ENCODE assay signal across 9 cellular contexts in the genomic region with DNA sequence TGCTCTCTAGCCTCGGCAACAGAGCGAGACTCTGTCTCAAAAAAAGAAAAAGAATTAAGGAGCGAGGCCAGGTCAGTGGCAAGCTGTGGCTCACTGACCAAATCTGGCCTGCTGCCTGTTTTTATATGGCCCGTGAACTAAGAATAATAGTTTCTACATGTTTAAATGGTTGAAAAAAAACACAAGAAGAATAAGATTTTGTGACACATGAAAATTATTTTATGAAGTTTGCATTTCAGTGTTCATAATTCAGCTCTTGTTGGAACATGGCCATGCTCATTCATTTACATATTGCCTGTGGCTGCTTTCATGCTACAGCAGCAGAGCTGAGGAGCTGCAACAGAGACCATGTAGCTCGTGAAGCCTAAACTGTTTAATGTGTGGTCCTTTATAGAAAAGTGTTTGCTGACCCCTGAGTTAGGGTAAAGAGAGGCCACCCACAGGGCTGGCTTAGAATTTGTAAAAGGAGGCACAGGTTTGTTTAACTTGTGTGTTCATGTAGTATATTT. TPM values are rescaled to one million over a fixed set of nuclear protein-coding genes. Genes with fewer than 3 reads are reported as not detected.
DNase-seq lines count a peak whose midpoint lies in the region; FAIRE-seq and TF ChIP-seq lines count a peak whose summit lies in the region.
"Had no signal": no experiment of that assay in that cellular context is flagged by ENCODE, and none has a peak within 500 bp of the region (broad histone marks: within the 10 kb centered on the region; RNA-seq: fewer than 3 reads in every experiment).

No MANE protein-coding gene starts in this region.

- H3K4me2 ChIP-seq in Karpas-422 (ENCODE audit: low read depth, low read length, poor library complexity, severe bottlenecking) (peak overlapping the region; percentile 80), MM.1S (ENCODE audit: low read depth, low read length) (no peak overlapping the region)

- H3K79me2 ChIP-seq in Karpas-422 (ENCODE audit: low read length) (peaks cover 67% of the 10 kb centered on the region), MM.1S (ENCODE audit: low read length) (peaks cover 18% of the 10 kb centered on the region; the same call in 1 of the 2 replicates)

- H3K4me3 ChIP-seq in GM12865 (ENCODE audit: low read depth, low read length) (peak overlapping the region; percentile 30), Karpas-422 (ENCODE audit: low read length) (peak overlapping the region; percentile 32), breast epithelium (peak overlapping the region in 1 of 3 donors; percentile 0), neuron (ENCODE audit: low read length) (peak overlapping the region; percentile 5), MM.1S (ENCODE audit: low read length) (no peak overlapping the region)
- H3K4me3 ChIP-seq: cardiac muscle cell had no signal

- H3K27me3 ChIP-seq in Karpas-422 (ENCODE audit: low read length): no peaks in the 10 kb centered on the region
- H3K27me3 ChIP-seq in breast epithelium: no peaks in the 10 kb centered on the region
- H3K27me3 ChIP-seq in neuron (ENCODE audit: insufficient read depth, low read length): no peaks in the 10 kb centered on the region
- no peaks in the 10 kb centered on the region for H3K27me3 ChIP-seq in MM.1S (replicated peaks; ENCODE audit: insufficient read depth, low read length)
- H3K27me3 ChIP-seq: cardiac muscle cell had no signal

- no peaks in the 10 kb centered on the region for H3K9me2 ChIP-seq in Karpas-422 (replicated peaks; ENCODE audit: insufficient read depth, low read length)
- H3K9me2 ChIP-seq in MM.1S (replicated peaks; ENCODE audit: insufficient read depth, low read length): no peaks in the 10 kb centered on the region

- H4K20me1 ChIP-seq in Karpas-422 (ENCODE audit: insufficient read depth, low read depth, low read length) (no peaks in the 10 kb centered on the region), MM.1S (ENCODE audit: insufficient read depth, low read length) (no peaks in the 10 kb centered on the region)

- TF ChIP-seq POLR2A in breast epithelium (IDR thresholded peaks at IDR 0.05): no peak

- H3F3A ChIP-seq in MM.1S (ENCODE audit: insufficient read depth, low read length): peaks cover 11% of the 10 kb centered on the region; the same call in 1 of the 2 replicates

- H3K9ac ChIP-seq in Karpas-422 (ENCODE audit: low read length): peak overlapping the region; percentile 64
- no peak overlapping the region for H3K9ac ChIP-seq in MM.1S (ENCODE audit: low read length)

- DNase-seq in GM12865 (ENCODE audit: low read depth): peak; percentile 60
- peak; percentile 89 for DNase-seq in Karpas-422
- DNase-seq in breast epithelium (ENCODE audit: low spot score in 2 of 2): no peak
- DNase-seq in D721Med (ENCODE audit: insufficient read length, low spot score): no peak
- DNase-seq in MM.1S: no peak
- DNase-seq in glomerular visceral epithelial cell (ENCODE audit: extremely low spot score): no peak
- no peak for DNase-seq in activated CD4-positive, alpha-beta T cell treated with anti-CD3 and anti-CD28 coated beads for 1 hour

- no peaks in the 10 kb centered on the region for H3K9me3 ChIP-seq in Karpas-422 (ENCODE audit: low read length)
- no peaks in the 10 kb centered on the region for H3K9me3 ChIP-seq in breast epithelium
- peaks cover 3% of the 10 kb centered on the region for H3K9me3 ChIP-seq in neuron (ENCODE audit: low read length)
- H3K9me3 ChIP-seq in MM.1S (replicated peaks; ENCODE audit: insufficient read depth, low read length): no peaks in the 10 kb centered on the region

- H3K4me1 ChIP-seq in Karpas-422 (ENCODE audit: low read length) (peaks cover 71% of the 10 kb centered on the region), breast epithelium (peaks cover 0 to 9% of the 10 kb centered on the region in 2 donors), neuron (ENCODE audit: insufficient read depth, low read length) (peaks cover 19% of the 10 kb centered on the region), MM.1S (ENCODE audit: low read length) (peaks cover 32% of the 10 kb centered on the region)

- H3K36me3 ChIP-seq in Karpas-422 (ENCODE audit: insufficient read depth, low read length) (peaks cover 15% of the 10 kb centered on the region), breast epithelium (no peaks in the 10 kb centered on the region), neuron (ENCODE audit: insufficient read depth, low read length) (no peaks in the 10 kb centered on the region), MM.1S (replicated peaks; ENCODE audit: insufficient read depth, low read length) (no peaks in the 10 kb centered on the region)
- H3K36me3 ChIP-seq: cardiac muscle cell had no signal

- H2AFZ ChIP-seq in Karpas-422 (ENCODE audit: low read length) (no peak overlapping the region), neuron (ENCODE audit: low read depth, low read length) (no peak overlapping the region), MM.1S (ENCODE audit: low read length) (no peak overlapping the region)

- no peak for FAIRE-seq in D721Med (lab: Jason Lieb, UNC)

- H3K27ac ChIP-seq in Karpas-422 (ENCODE audit: low read length) (peak overlapping the region; percentile 95), breast epithelium (peak overlapping the region; percentile 89 to 92), MM.1S (ENCODE audit: low read length) (no peak overlapping the region)
- H3K27ac ChIP-seq: cardiac muscle cell had no signal

- intact Hi-C loops in breast epithelium (cut with DNase I; ENCODE audit: low total_unique reads): no loop called here

- TF ChIP-seq CTCF in GM12865 (IDR thresholded peaks at IDR 0.05; ENCODE audit: insufficient read depth, low read depth, low read length, missing control alignments) (no peak), breast epithelium (IDR thresholded peaks at IDR 0.05) (no peak), D721Med (IDR thresholded peaks at IDR 0.05; ENCODE audit: insufficient read depth, missing control alignments) (no peak), MM.1S (IDR thresholded peaks at IDR 0.05; ENCODE audit: low read length) (no peak)

RNA-seq across cellular contexts. Expression of gene MFSD6, which starts 59.5 kb away (rescaled TPM):
- 65.5 and 65.9 TPM in 2 replicates for total RNA-seq in Karpas-422 (2014; rRNA removed; shearing (Covaris generic); ENCODE audit: low replicate concordance)
- 100 to 1,000 TPM in 1 of 3 donors, 10 to 100 TPM in 2; 52.0 to 180 (median 92.4) TPM for total RNA-seq in breast epithelium

Comparison
In these comparisons a context has a peak if more than half of its experiments do, and no peak if none do; other contexts are left out.
1. DNase-seq: peak in GM12865 (single experiment) and Karpas-422 (single experiment); none in breast epithelium (0 of 2), D721Med (single experiment), MM.1S (single experiment), glomerular visceral epithelial cell (single experiment) and activated CD4-positive, alpha-beta T cell treated with anti-CD3 and anti-CD28 coated beads for 1 hour (single experiment).